1 cellular context compared by ENCODE assay signal in the genomic region with DNA sequence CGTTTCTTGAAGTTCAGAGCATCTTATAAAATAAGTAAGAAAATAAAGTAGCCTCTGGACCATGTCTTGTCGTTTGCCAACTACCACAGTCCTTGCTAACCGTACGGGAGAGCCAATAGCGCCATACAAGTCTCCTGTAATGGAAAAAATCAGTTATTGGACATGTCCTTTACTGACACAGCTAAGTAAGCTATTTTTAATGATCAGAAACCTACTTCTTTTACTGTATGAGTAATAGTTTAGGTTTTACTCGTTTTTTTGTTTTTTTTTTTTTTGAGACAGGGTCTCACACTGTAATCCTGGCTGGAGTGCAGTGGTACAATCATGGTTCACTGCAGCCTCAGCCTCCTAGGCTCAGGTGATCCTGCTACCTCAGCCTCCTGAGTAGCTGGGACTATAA.
TF ChIP-seq lines count a peak whose summit lies in the region.

No MANE protein-coding gene starts in this region.

TF ChIP-seq in SK-N-SH, 30 proteins besides CTCF, POLR2A, EP300 and RAD21 (continued from another document):
- TF ChIP-seq, protein P1, sequence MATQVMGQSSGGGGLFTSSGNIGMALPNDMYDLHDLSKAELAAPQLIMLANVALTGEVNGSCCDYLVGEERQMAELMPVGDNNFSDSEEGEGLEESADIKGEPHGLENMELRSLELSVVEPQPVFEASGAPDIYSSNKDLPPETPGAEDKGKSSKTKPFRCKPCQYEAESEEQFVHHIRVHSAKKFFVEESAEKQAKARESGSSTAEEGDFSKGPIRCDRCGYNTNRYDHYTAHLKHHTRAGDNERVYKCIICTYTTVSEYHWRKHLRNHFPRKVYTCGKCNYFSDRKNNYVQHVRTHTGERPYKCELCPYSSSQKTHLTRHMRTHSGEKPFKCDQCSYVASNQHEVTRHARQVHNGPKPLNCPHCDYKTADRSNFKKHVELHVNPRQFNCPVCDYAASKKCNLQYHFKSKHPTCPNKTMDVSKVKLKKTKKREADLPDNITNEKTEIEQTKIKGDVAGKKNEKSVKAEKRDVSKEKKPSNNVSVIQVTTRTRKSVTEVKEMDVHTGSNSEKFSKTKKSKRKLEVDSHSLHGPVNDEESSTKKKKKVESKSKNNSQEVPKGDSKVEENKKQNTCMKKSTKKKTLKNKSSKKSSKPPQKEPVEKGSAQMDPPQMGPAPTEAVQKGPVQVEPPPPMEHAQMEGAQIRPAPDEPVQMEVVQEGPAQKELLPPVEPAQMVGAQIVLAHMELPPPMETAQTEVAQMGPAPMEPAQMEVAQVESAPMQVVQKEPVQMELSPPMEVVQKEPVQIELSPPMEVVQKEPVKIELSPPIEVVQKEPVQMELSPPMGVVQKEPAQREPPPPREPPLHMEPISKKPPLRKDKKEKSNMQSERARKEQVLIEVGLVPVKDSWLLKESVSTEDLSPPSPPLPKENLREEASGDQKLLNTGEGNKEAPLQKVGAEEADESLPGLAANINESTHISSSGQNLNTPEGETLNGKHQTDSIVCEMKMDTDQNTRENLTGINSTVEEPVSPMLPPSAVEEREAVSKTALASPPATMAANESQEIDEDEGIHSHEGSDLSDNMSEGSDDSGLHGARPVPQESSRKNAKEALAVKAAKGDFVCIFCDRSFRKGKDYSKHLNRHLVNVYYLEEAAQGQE (IDR thresholded peaks at IDR 0.05; ENCODE audit: low read depth, low read length), result no peak
- TF ChIP-seq RFX5 (IDR thresholded peaks at IDR 0.05; ENCODE audit: low read length), result no peak
TF ChIP-seq in SK-N-SH: peak in this region for 0.
